Comparison of ENCODE assay signal across 33 cellular contexts in the genomic region with DNA sequence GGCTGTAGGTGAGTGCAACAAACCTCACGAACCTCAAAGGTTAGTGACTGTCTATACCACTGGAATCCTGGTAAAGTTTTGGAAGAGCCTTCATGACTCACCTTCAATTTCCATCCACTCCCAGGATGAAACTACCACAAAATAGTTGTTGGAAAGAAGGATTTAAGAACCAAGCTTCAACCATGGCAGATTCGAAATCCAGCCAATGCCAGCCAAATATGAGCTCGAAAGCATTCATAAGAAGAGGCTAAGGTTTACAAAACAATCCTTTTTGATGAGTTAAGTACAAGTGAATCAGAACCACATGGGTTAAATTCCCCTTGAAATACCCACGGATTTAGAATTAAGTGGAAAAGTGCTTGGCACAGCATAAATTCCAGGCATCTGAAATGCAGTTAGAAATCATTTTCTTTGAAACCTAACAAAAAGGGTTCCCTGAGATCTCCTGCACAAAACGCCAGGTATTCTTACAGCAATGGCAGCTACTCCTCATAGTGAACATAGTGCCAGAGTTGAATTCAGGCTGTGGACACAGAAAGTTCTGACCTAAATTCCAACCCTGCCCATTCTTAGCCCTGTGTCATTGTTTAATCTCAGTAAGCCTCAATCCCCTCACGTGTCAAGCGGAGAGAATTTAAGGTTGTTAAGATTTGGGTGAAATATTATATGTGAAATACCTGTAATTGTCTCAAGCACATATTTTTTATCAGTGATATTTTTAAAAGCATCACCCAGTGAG.
A peak's percentile ranks its signal among the peaks of the same experiment; 100 is the strongest.
DNase-seq lines count a peak whose midpoint lies in the region; ATAC-seq and TF ChIP-seq lines count a peak whose summit lies in the region.
"Had no signal": no experiment of that assay in that cellular context is flagged by ENCODE, and none has a peak within 500 bp of the region (broad histone marks: within the 10 kb centered on the region; RNA-seq: fewer than 3 reads in every experiment).

No MANE protein-coding gene starts in this region.

- DNase-seq in Right ventricle myocardium superior = no peak
- no peak for DNase-seq in right atrium auricular region (ENCODE audit: low spot score)
- peak; percentile 51 for DNase-seq in amniotic epithelial cell (ENCODE audit: low read depth)
- peak; percentile 33 for DNase-seq in fibroblast of villous mesenchyme (ENCODE audit: low read depth)
- DNase-seq in COLO668 (lab: John Stamatoyannopoulos, UW; ENCODE audit: unreplicated experiment) = no peak
- no peak for DNase-seq in stimulated activated CD4-positive, alpha-beta T cell treated with anti-CD3 and anti-CD28 coated beads, Interleukin-2, amount 100 ng/mL, for 48 hours
- DNase-seq: activated CD4-positive, alpha-beta memory T cell treated with anti-CD3 and anti-CD28 coated beads, Interleukin-2, amount 10 ng/mL, durations not matched to agents 7 days and 5 days; activated CD4-positive, CD25-positive, alpha-beta regulatory T cell treated with anti-CD3 and anti-CD28 coated beads, Interleukin-2, amount 50 U/mL, for 72 hours; activated CD8-positive, alpha-beta memory T cell treated with anti-CD3 and anti-CD28 coated beads, Interleukin-2, amount 50 U/mL, for 4 hours; activated naive CD4-positive, alpha-beta T cell treated with anti-CD3 and anti-CD28 coated beads, Interleukin-2, amount 50 U/mL, for 16 hours; amniotic stem cell; CD4-positive, CD25-positive, alpha-beta regulatory T cell; DND-41; effector CD8-positive, alpha-beta T cell; Karpas-422; lower lobe of right lung; mucosa of descending colon; NCI-H1417 treated with DMSO at 0.1 percent for 48 hours; NCI-H2029 treated with DMSO at 0.1 percent for 48 hours; NCI-H526; ovary; small intestine; stimulated activated CD4-positive, alpha-beta T cell treated with anti-CD3 and anti-CD28 coated beads, Interleukin-1b, Interleukin-23, amount 100 ng/mL, for 48 hours; T-helper 2 cell; testis had no signal

- H3K27me3 ChIP-seq in right atrium auricular region = no peaks in the 10 kb centered on the region
- no peaks in the 10 kb centered on the region for H3K27me3 ChIP-seq in skeletal muscle satellite cell (ENCODE audit: control insufficient read depth, insufficient read depth, low read length)
- H3K27me3 ChIP-seq: cardiac muscle cell, ovary, testis had no signal

- H3K27ac ChIP-seq in right atrium auricular region = no peak overlapping the region
- H3K27ac ChIP-seq: 22Rv1, cardiac muscle cell, epithelial cell of prostate, HL-60, lower lobe of right lung, testis had no signal

- TF ChIP-seq CTCF in right atrium auricular region (IDR thresholded peaks at IDR 0.05) (no peak), fibroblast of villous mesenchyme (IDR thresholded peaks at IDR 0.05; ENCODE audit: insufficient read depth, low read depth, low read length) (no peak)

- H3K4me2 ChIP-seq in skeletal muscle satellite cell (ENCODE audit: low read length) = peak overlapping the region; percentile 6

- no peaks in the 10 kb centered on the region for H3K36me3 ChIP-seq in right atrium auricular region
- peaks cover 13% of the 10 kb centered on the region for H3K36me3 ChIP-seq in skeletal muscle satellite cell (ENCODE audit: insufficient read depth, low read length)
- H3K36me3 ChIP-seq: cardiac muscle cell, lower lobe of right lung, ovary had no signal

- H3K4me3 ChIP-seq in right atrium auricular region (no peak overlapping the region), fibroblast of villous mesenchyme (ENCODE audit: low read depth, low read length) (no peak overlapping the region), skeletal muscle satellite cell (ENCODE audit: low read length) (no peak overlapping the region)
- H3K4me3 ChIP-seq: cardiac muscle cell, coronary artery, lower lobe of right lung, mucosa of descending colon, ovary, testis had no signal

- ATAC-seq in Right ventricle myocardium superior (ENCODE audit: poor library complexity) = peak; percentile 68
- ATAC-seq in HG03095 (IDR thresholded peaks at IDR 0.05; ENCODE audit: unreplicated experiment) = no peak
- ATAC-seq: lower lobe of right lung; mucosa of descending colon; natural killer cell treated with Interleukin-12 subunit alpha and Interleukin-12 subunit beta and Interleukin-15 and Interleukin-18, amount 100 ng/mL, for 72 hours had no signal

- peaks cover 0 to 29% of the 10 kb centered on the region in 2 donors for H3K4me1 ChIP-seq in right atrium auricular region
- H3K4me1 ChIP-seq in skeletal muscle satellite cell (ENCODE audit: control insufficient read depth, insufficient read depth, low read length) = peaks cover 93% of the 10 kb centered on the region

- no peaks in the 10 kb centered on the region for H3K9me3 ChIP-seq in right atrium auricular region
- H3K9me3 ChIP-seq in skeletal muscle satellite cell (replicated peaks; ENCODE audit: low read length) = no peaks in the 10 kb centered on the region
- H3K9me3 ChIP-seq: lower lobe of right lung, mucosa of descending colon, ovary, testis had no signal

- H3K9ac ChIP-seq in skeletal muscle satellite cell (ENCODE audit: low read depth, low read length) = no peak overlapping the region

- intact Hi-C loops in Right ventricle myocardium superior (cut with DNase I) = no loop called here

Comparison
In these comparisons a context has a peak if more than half of its experiments do, and no peak if none do; other contexts are left out.
1. DNase-seq: peak in amniotic epithelial cell (single experiment) and fibroblast of villous mesenchyme (single experiment); none in Right ventricle myocardium superior (single experiment), right atrium auricular region (single experiment), COLO668 (single experiment) and stimulated activated CD4-positive, alpha-beta T cell treated with anti-CD3 and anti-CD28 coated beads, Interleukin-2, amount 100 ng/mL, for 48 hours (0 of 2).